ENCODE assay signal across 8 cellular contexts in genomic region chr18:9612989-9613388, GRCh38. TPM values are rescaled to one million over a fixed set of nuclear protein-coding genes. Genes with fewer than 3 reads are reported as not detected.
A peak's percentile ranks its signal among the peaks of the same experiment; 100 is the strongest.
DNase-seq lines count a peak whose midpoint lies in the region; ATAC-seq, FAIRE-seq and TF ChIP-seq lines count a peak whose summit lies in the region.

No MANE protein-coding gene starts in this region.

- peak overlapping the region; percentile 90 for H3K9ac ChIP-seq in Karpas-422 (ENCODE audit: low read length)

- H3K36me3 ChIP-seq in CD4-positive, CD25-positive, alpha-beta regulatory T cell (ENCODE audit: control insufficient read depth, insufficient read depth, low read length), result peaks cover 3% of the 10 kb centered on the region
- peaks cover 10% of the 10 kb centered on the region; the same call in 1 of the 2 replicates for H3K36me3 ChIP-seq in Karpas-422 (ENCODE audit: insufficient read depth, low read length)

- no peaks in the 10 kb centered on the region for H3K9me3 ChIP-seq in CD4-positive, CD25-positive, alpha-beta regulatory T cell (ENCODE audit: control insufficient read depth in 2 of 2, low read length in 2 of 2)
- H3K9me3 ChIP-seq in Karpas-422 (ENCODE audit: low read length), result no peaks in the 10 kb centered on the region

- H3K27ac Mint-ChIP-seq in CD4-positive, CD25-positive, alpha-beta regulatory T cell, result peak overlapping the region; percentile 82 to 90 (median 88)
- peak overlapping the region; percentile 96 for H3K27ac Mint-ChIP-seq in chondrocyte (ENCODE audit: unreplicated experiment)
- H3K27ac Mint-ChIP-seq in natural killer cell treated with Interleukin-12 subunit alpha and Interleukin-12 subunit beta and Interleukin-15 and Interleukin-18, amount 100 ng/mL, for 72 hours, result peak overlapping the region; percentile 89 to 96

- ATAC-seq in CD4-positive, CD25-positive, alpha-beta regulatory T cell (ENCODE audit: low read depth in 2 of 2), result no peak
- ATAC-seq in natural killer cell treated with Interleukin-12 subunit alpha and Interleukin-12 subunit beta and Interleukin-15 and Interleukin-18, amount 100 ng/mL, for 72 hours, result peak in 1 of 2 donors; percentile 22
- no peak for ATAC-seq in GM18511 (IDR thresholded peaks at IDR 0.05; ENCODE audit: unreplicated experiment)
- no peak for ATAC-seq in GM18873 (IDR thresholded peaks at IDR 0.05; ENCODE audit: low FRiP score, unreplicated experiment)

- peaks cover 4% of the 10 kb centered on the region; the same call in 1 of the 2 replicates for H4K20me1 ChIP-seq in Karpas-422 (ENCODE audit: insufficient read depth, low read depth, low read length)

- peaks cover 58% of the 10 kb centered on the region for H3K79me2 ChIP-seq in Karpas-422 (ENCODE audit: low read length)

- peak overlapping the region; percentile 86 to 97 (median 94) for H3K4me3 Mint-ChIP-seq in CD4-positive, CD25-positive, alpha-beta regulatory T cell
- H3K4me3 Mint-ChIP-seq in chondrocyte (ENCODE audit: unreplicated experiment), result peak overlapping the region; percentile 98
- peak overlapping the region; percentile 92 for H3K4me3 Mint-ChIP-seq in natural killer cell treated with Interleukin-12 subunit alpha and Interleukin-12 subunit beta and Interleukin-15 and Interleukin-18, amount 100 ng/mL, for 72 hours

- H3K4me1 Mint-ChIP-seq in CD4-positive, CD25-positive, alpha-beta regulatory T cell, result peaks cover 19 to 57% (median 48%) of the 10 kb centered on the region in 4 donors
- peaks cover 64% of the 10 kb centered on the region for H3K4me1 Mint-ChIP-seq in chondrocyte (ENCODE audit: low read depth)
- peaks cover 48 to 50% of the 10 kb centered on the region in 2 donors for H3K4me1 Mint-ChIP-seq in natural killer cell treated with Interleukin-12 subunit alpha and Interleukin-12 subunit beta and Interleukin-15 and Interleukin-18, amount 100 ng/mL, for 72 hours (ENCODE audit: low read depth in 2 of 2)

- H3K4me2 ChIP-seq in Karpas-422 (ENCODE audit: low read depth, low read length, poor library complexity, severe bottlenecking), result peak overlapping the region; percentile 86

- H3K27me3 ChIP-seq in CD4-positive, CD25-positive, alpha-beta regulatory T cell (ENCODE audit: control insufficient read depth, insufficient read depth, low read length), result no peaks in the 10 kb centered on the region
- no peaks in the 10 kb centered on the region for H3K27me3 ChIP-seq in Karpas-422 (ENCODE audit: low read length)

- peak overlapping the region; percentile 61 for H3K27ac ChIP-seq in CD4-positive, CD25-positive, alpha-beta regulatory T cell (ENCODE audit: insufficient read depth, low read length, poor library complexity, severe bottlenecking)
- H3K27ac ChIP-seq in Karpas-422 (ENCODE audit: low read length), result peak overlapping the region; percentile 46; the same call in 1 of the 2 replicates

- no peak for TF ChIP-seq CTCF in chondrocyte (IDR thresholded peaks at IDR 0.05)
- TF ChIP-seq CTCF in D721Med (IDR thresholded peaks at IDR 0.05; ENCODE audit: insufficient read depth, missing control alignments), result no peak

- H3K9me2 ChIP-seq in Karpas-422 (replicated peaks; ENCODE audit: insufficient read depth, low read length), result no peaks in the 10 kb centered on the region

- H2AFZ ChIP-seq in Karpas-422 (ENCODE audit: low read length), result no peak overlapping the region

- no peak for FAIRE-seq in D721Med (lab: Jason Lieb, UNC)

- H3K36me3 Mint-ChIP-seq in CD4-positive, CD25-positive, alpha-beta regulatory T cell, result peaks cover 13% of the 10 kb centered on the region
- peaks cover 6% of the 10 kb centered on the region for H3K36me3 Mint-ChIP-seq in chondrocyte (ENCODE audit: low read depth)
- H3K36me3 Mint-ChIP-seq in natural killer cell treated with Interleukin-12 subunit alpha and Interleukin-12 subunit beta and Interleukin-15 and Interleukin-18, amount 100 ng/mL, for 72 hours, result peaks cover 14% of the 10 kb centered on the region

- peak overlapping the region; percentile 79 for H3K4me3 ChIP-seq in CD4-positive, CD25-positive, alpha-beta regulatory T cell (ENCODE audit: low read depth, low read length)
- peak overlapping the region; percentile 85 for H3K4me3 ChIP-seq in Karpas-422 (ENCODE audit: low read length)

- DNase-seq in CD4-positive, CD25-positive, alpha-beta regulatory T cell, result peak in 2 of 3 donors; percentile 7 to 30
- no peak for DNase-seq in Karpas-422
- no peak for DNase-seq in chondrocyte (ENCODE audit: low spot score)
- no peak for DNase-seq in natural killer cell treated with Interleukin-12 subunit alpha and Interleukin-12 subunit beta and Interleukin-15 and Interleukin-18, amount 100 ng/mL, for 72 hours (ENCODE audit: low spot score)
- DNase-seq in D721Med (ENCODE audit: insufficient read length, low spot score), result no peak
- no peak for DNase-seq in UCSD-AML1 (lab: John Stamatoyannopoulos, UW; ENCODE audit: unreplicated experiment)

- no peaks in the 10 kb centered on the region for H3K27me3 Mint-ChIP-seq in CD4-positive, CD25-positive, alpha-beta regulatory T cell
- H3K27me3 Mint-ChIP-seq in chondrocyte (ENCODE audit: low read depth), result no peaks in the 10 kb centered on the region
- H3K27me3 Mint-ChIP-seq in natural killer cell treated with Interleukin-12 subunit alpha and Interleukin-12 subunit beta and Interleukin-15 and Interleukin-18, amount 100 ng/mL, for 72 hours, result no peaks in the 10 kb centered on the region

- peaks cover 0 to 2% (median 0%) of the 10 kb centered on the region in 7 donors for H3K9me3 Mint-ChIP-seq in CD4-positive, CD25-positive, alpha-beta regulatory T cell
- no peaks in the 10 kb centered on the region for H3K9me3 Mint-ChIP-seq in chondrocyte (ENCODE audit: low read depth)
- H3K9me3 Mint-ChIP-seq in natural killer cell treated with Interleukin-12 subunit alpha and Interleukin-12 subunit beta and Interleukin-15 and Interleukin-18, amount 100 ng/mL, for 72 hours, result no peaks in the 10 kb centered on the region

- peaks cover 23% of the 10 kb centered on the region for H3K4me1 ChIP-seq in CD4-positive, CD25-positive, alpha-beta regulatory T cell (ENCODE audit: control insufficient read depth, insufficient read depth, low read length, poor library complexity, severe bottlenecking)
- H3K4me1 ChIP-seq in Karpas-422 (ENCODE audit: low read length), result peaks cover 24% of the 10 kb centered on the region

RNA-seq across cellular contexts. Expression of gene PPP4R1, which starts 1.4 kb away (rescaled TPM):
- total RNA-seq in CD4-positive, CD25-positive, alpha-beta regulatory T cell, result 59.7 TPM
- polyA plus RNA-seq in CD4-positive, CD25-positive, alpha-beta regulatory T cell, result 10 to 100 TPM in 3 of 4 donors, 1 to 10 TPM in 1; 8.9 to 21.6 (median 14.0) TPM
- 28.7 and 52.7 TPM in 2 replicates for total RNA-seq in Karpas-422 (2014; rRNA removed; shearing (Covaris generic); ENCODE audit: low replicate concordance)
- total RNA-seq in chondrocyte, result 105 to 110 TPM (median 108 TPM) in 3 replicates
- 10 to 100 TPM; 53.9 to 65.5 TPM for total RNA-seq in natural killer cell treated with Interleukin-12 subunit alpha and Interleukin-12 subunit beta and Interleukin-15 and Interleukin-18, amount 100 ng/mL, for 72 hours

Comparison
In these comparisons a context has a peak if more than half of its experiments do, and no peak if none do; other contexts are left out.
1. DNase-seq: peak in CD4-positive, CD25-positive, alpha-beta regulatory T cell (2 of 3); none in Karpas-422 (single experiment), chondrocyte (single experiment), natural killer cell treated with Interleukin-12 subunit alpha and Interleukin-12 subunit beta and Interleukin-15 and Interleukin-18, amount 100 ng/mL, for 72 hours (single experiment), D721Med (single experiment) and UCSD-AML1 (single experiment).
2. Peak in every context shown above with its lines, with median percentiles within 50 percentile points of each other: H3K27ac Mint-ChIP-seq and H3K4me3 Mint-ChIP-seq.